ENCODE assay signal across 7 cellular contexts in genomic region chr10:69451209-69451783, GRCh38. TPM values are rescaled to one million over a fixed set of nuclear protein-coding genes. Genes with fewer than 3 reads are reported as not detected.
DNase-seq lines count a peak whose midpoint lies in the region; ATAC-seq and TF ChIP-seq lines count a peak whose summit lies in the region.

TSPAN15 (plus strand) TSS chr10:69451465; CDS start chr10:69451595, 130 bp downstream.

- no peaks in the 10 kb centered on the region for H3K9me3 ChIP-seq in duodenal mucosa (ENCODE audit: control insufficient read depth in 1 of 2, low read length in 2 of 2)

- TF ChIP-seq CTCF in lower leg skin (IDR thresholded peaks at IDR 0.05): no peak

- peak within 1 kb of the TSS; percentile 64 to 83 for H3K9ac ChIP-seq in duodenal mucosa (ENCODE audit: low read depth in 1 of 2, low read length in 2 of 2)

- POLR2A ChIA-PET in activated CD4-positive, alpha-beta memory T cell treated with anti-CD3 and anti-CD28 coated beads, Interleukin-2, amount 10 ng/mL, durations not matched to agents 7 days and 5 days (lab: Charles Lee): interaction anchor here (1.0 to 1.5 kb wide), 3 partner anchors 14 to 56 kb away, joined by 3 to 8 read pairs (median 4); no protein-coding TSS in a partner anchor

- ATAC-seq in GM18868 (IDR thresholded peaks at IDR 0.05; ENCODE audit: unreplicated experiment) (peak; percentile 88), HG03196 (IDR thresholded peaks at IDR 0.05; ENCODE audit: unreplicated experiment) (peak; percentile 72)

- H3K4me3 Mint-ChIP-seq in activated CD4-positive, alpha-beta memory T cell treated with anti-CD3 and anti-CD28 coated beads, Interleukin-2, amount 10 ng/mL, durations not matched to agents 7 days and 5 days: peak within 1 kb of the TSS; percentile 85

- no peaks in the 10 kb centered on the region for H3K27me3 ChIP-seq in duodenal mucosa (ENCODE audit: control insufficient read depth in 1 of 2, insufficient read depth in 2 of 2, low read length in 2 of 2)

- H3K36me3 Mint-ChIP-seq in activated CD4-positive, alpha-beta memory T cell treated with anti-CD3 and anti-CD28 coated beads, Interleukin-2, amount 10 ng/mL, durations not matched to agents 7 days and 5 days (ENCODE audit: low read depth): no peaks in the 10 kb centered on the region

- TF ChIP-seq POLR2A in lower leg skin (IDR thresholded peaks at IDR 0.05): no peak

- no peaks in the 10 kb centered on the region for H3K9me3 Mint-ChIP-seq in activated CD4-positive, alpha-beta memory T cell treated with anti-CD3 and anti-CD28 coated beads, Interleukin-2, amount 10 ng/mL, durations not matched to agents 7 days and 5 days

- peaks cover 56% of the 10 kb centered on the region for H3K4me1 Mint-ChIP-seq in activated CD4-positive, alpha-beta memory T cell treated with anti-CD3 and anti-CD28 coated beads, Interleukin-2, amount 10 ng/mL, durations not matched to agents 7 days and 5 days

- peaks cover 10% of the 10 kb centered on the region for H3K27me3 Mint-ChIP-seq in activated CD4-positive, alpha-beta memory T cell treated with anti-CD3 and anti-CD28 coated beads, Interleukin-2, amount 10 ng/mL, durations not matched to agents 7 days and 5 days

- H3K4me1 ChIP-seq in duodenal mucosa (ENCODE audit: control insufficient read depth in 1 of 2, insufficient read depth in 2 of 2, low read length in 2 of 2): peaks cover 49 to 53% of the 10 kb centered on the region in 2 donors

- intact Hi-C loops in lower leg skin (cut with DNase I; ENCODE audit: low total_unique reads): no loop called here

- peaks cover 0 to 3% of the 10 kb centered on the region in 2 donors for H3K36me3 ChIP-seq in duodenal mucosa (ENCODE audit: control insufficient read depth in 1 of 2, insufficient read depth in 2 of 2, low read length in 2 of 2)

- H3K27ac ChIP-seq in duodenal mucosa (ENCODE audit: low read depth, low read length): peak within 1 kb of the TSS; percentile 86

- DNase-seq in NCI-H526 (lab: John Stamatoyannopoulos, UW): peak; percentile 74 to 93
- DNase-seq in activated CD4-positive, alpha-beta memory T cell treated with anti-CD3 and anti-CD28 coated beads, Interleukin-2, amount 10 ng/mL, durations not matched to agents 7 days and 5 days: peak; percentile 84
- DNase-seq in lower leg skin (ENCODE audit: low spot score in 2 of 2): peak; percentile 72 to 96
- peak; percentile 80 for DNase-seq in stimulated activated CD4-positive, alpha-beta T cell treated with anti-CD3 and anti-CD28 coated beads, Interleukin-4, amount 100 ng/mL, for 1 hour

- H3K27ac Mint-ChIP-seq in activated CD4-positive, alpha-beta memory T cell treated with anti-CD3 and anti-CD28 coated beads, Interleukin-2, amount 10 ng/mL, durations not matched to agents 7 days and 5 days: peak within 1 kb of the TSS; percentile 28

- CTCF ChIA-PET in activated CD4-positive, alpha-beta memory T cell treated with anti-CD3 and anti-CD28 coated beads, Interleukin-2, amount 10 ng/mL, durations not matched to agents 7 days and 5 days (lab: Charles Lee): interaction anchor here (1.4 to 3.5 kb wide), 2 partner anchors 13 to 56 kb away, joined by 7 to 24 read pairs; no protein-coding TSS in a partner anchor

- WGBS in lower leg skin, 2 donors: 1 to 2% methylated on average over 24 to 43 of the region's 45 CpGs

- peak within 1 kb of the TSS; percentile 85 to 88 for H3K4me3 ChIP-seq in duodenal mucosa (ENCODE audit: low read depth in 1 of 2, low read length in 2 of 2)
- H3K4me3 ChIP-seq in lower leg skin (ENCODE audit: low read depth, poor library complexity, severe bottlenecking): peak within 1 kb of the TSS; percentile 24

RNA-seq across cellular contexts. Expression of gene TSPAN15, which starts in this region (rescaled TPM):
- 1 to 10 TPM; 9.0 to 9.1 TPM for total RNA-seq in activated CD4-positive, alpha-beta memory T cell treated with anti-CD3 and anti-CD28 coated beads, Interleukin-2, amount 10 ng/mL, durations not matched to agents 7 days and 5 days
- 10 to 100 TPM in 3 of 4 donors, 1 to 10 TPM in 1; 5.9 to 47.7 (median 13.0) TPM for total RNA-seq in lower leg skin

Comparison
In these comparisons a context has a peak if more than half of its experiments do, and no peak if none do; other contexts are left out.
1. Peak in every context shown above with its lines: DNase-seq, ATAC-seq, H3K4me3 ChIP-seq and H3K27ac ChIP-seq.